In genomic region chr3:157534725-157535161, GRCh38 we compare ENCODE assay signal across 17 cellular contexts. TPM values are rescaled to one million over a fixed set of nuclear protein-coding genes. Genes with fewer than 3 reads are reported as not detected.
"Had no signal": no experiment of that assay in that cellular context is flagged by ENCODE, and none has a peak within 500 bp of the region (broad histone marks: within the 10 kb centered on the region; RNA-seq: fewer than 3 reads in every experiment).

No MANE protein-coding gene starts in this region.

- H3K4me3 ChIP-seq: body of pancreas, coronary artery, right atrium auricular region, skin epidermis, thyroid gland had no signal

- H3K36me3 ChIP-seq: right atrium auricular region, thyroid gland had no signal

- ATAC-seq: body of pancreas; stimulated activated naive B cell treated with anti-CD40 and anti-IgM and Interleukin-4, amounts not matched to agents 10 μg/mL and 1 μg/mL and 100 μg/mL, for 72 hours had no signal

- H3K4me1 ChIP-seq: body of pancreas, right atrium auricular region had no signal

- H3K27me3 ChIP-seq: body of pancreas, right atrium auricular region, thyroid gland had no signal

- H3K27ac ChIP-seq: body of pancreas, coronary artery, right atrium auricular region, thyroid gland had no signal

- DNase-seq: activated B cell treated with CpG ODN at 0.5 μM for 24 hours; activated CD4-positive, alpha-beta T cell treated with anti-CD3 and anti-CD28 coated beads, Interleukin-2, amount 10 ng/mL, durations not matched to agents 7 days and 5 days; activated naive CD8-positive, alpha-beta T cell treated with anti-CD3 and anti-CD28 coated beads for 36 hours; amygdala; body of pancreas; caudate nucleus; effector CD4-positive, alpha-beta T cell; foreskin melanocyte; nephron progenitor cell; occipital lobe; stimulated activated CD4-positive, alpha-beta T cell treated with anti-CD3 and anti-CD28 coated beads, Interleukin-15, amount 100 ng/mL, for 24 hours; stimulated activated CD4-positive, alpha-beta T cell treated with anti-CD3 and anti-CD28 coated beads, Interleukin-4, amount 100 ng/mL, for 1 hour; stimulated activated naive B cell treated with anti-CD40 and anti-IgM and Interleukin-4, amounts not matched to agents 10 μg/mL and 1 μg/mL and 100 μg/mL, for 72 hours; thyroid gland had no signal

- H3K9me3 ChIP-seq: body of pancreas, right atrium auricular region, thyroid gland had no signal

RNA-seq across cellular contexts. Expression of gene VEPH1, which starts 31.5 kb away (rescaled TPM):
- total RNA-seq: activated B cell treated with CpG ODN at 0.5 μM for 24 hours; activated CD4-positive, alpha-beta T cell treated with anti-CD3 and anti-CD28 coated beads, Interleukin-2, amount 10 ng/mL, durations not matched to agents 7 days and 5 days; activated naive CD8-positive, alpha-beta T cell treated with anti-CD3 and anti-CD28 coated beads for 36 hours had no signal
